Comparison of ENCODE assay signal across 8 cellular contexts in genomic region chr20:47318596-47319516, GRCh38. TPM values are rescaled to one million over a fixed set of nuclear protein-coding genes. Genes with fewer than 3 reads are reported as not detected.
DNase-seq lines count a peak whose midpoint lies in the region; ATAC-seq lines count a peak whose summit lies in the region.

No MANE protein-coding gene starts in this region.

- peak overlapping the region; percentile 13; the same call in 1 of the 2 replicates for H3K27ac ChIP-seq in SJCRH30

- H3K27me3 Mint-ChIP-seq in dendritic cell treated with granulocyte-macrophage colony-stimulating factor and Interleukin-4, amounts not matched to agents 40 ng/mL and 50 ng/mL, for 4 days, result no peaks in the 10 kb centered on the region

- peak overlapping the region; percentile 61 for H3K4me3 Mint-ChIP-seq in dendritic cell treated with granulocyte-macrophage colony-stimulating factor and Interleukin-4, amounts not matched to agents 40 ng/mL and 50 ng/mL, for 4 days

- no peak overlapping the region for H3K4me3 ChIP-seq in SJCRH30

- no peaks in the 10 kb centered on the region for H3K9me3 ChIP-seq in SJCRH30 (replicated peaks)

- no peaks in the 10 kb centered on the region for H3K9me3 Mint-ChIP-seq in dendritic cell treated with granulocyte-macrophage colony-stimulating factor and Interleukin-4, amounts not matched to agents 40 ng/mL and 50 ng/mL, for 4 days

- no peaks in the 10 kb centered on the region for H3K27me3 ChIP-seq in SJCRH30

- H3K36me3 ChIP-seq in SJCRH30, result no peaks in the 10 kb centered on the region

- H3K36me3 Mint-ChIP-seq in dendritic cell treated with granulocyte-macrophage colony-stimulating factor and Interleukin-4, amounts not matched to agents 40 ng/mL and 50 ng/mL, for 4 days (ENCODE audit: low read depth), result peaks cover 21% of the 10 kb centered on the region

- peak; percentile 66 for DNase-seq in SIG-M5 treated with dmso at 0.1 percent for 504 hours (lab: John Stamatoyannopoulos, UW; ENCODE audit: unreplicated experiment)
- DNase-seq in SIG-M5 (lab: John Stamatoyannopoulos, UW), result no peak
- DNase-seq in SJCRH30, result peak; percentile 33 to 38
- DNase-seq in left kidney (ENCODE audit: low read depth, low spot score), result peak; percentile 84
- DNase-seq in stimulated activated CD8-positive, alpha-beta memory T cell treated with anti-CD3 and anti-CD28 coated beads, Interleukin-4, amount 100 ng/mL, for 24 hours (ENCODE audit: low read depth), result peak; percentile 7
- no peak for DNase-seq in T-helper 9 cell

- H3K4me1 Mint-ChIP-seq in dendritic cell treated with granulocyte-macrophage colony-stimulating factor and Interleukin-4, amounts not matched to agents 40 ng/mL and 50 ng/mL, for 4 days (ENCODE audit: low read depth), result peaks cover 81% of the 10 kb centered on the region

- peaks cover 21% of the 10 kb centered on the region for H3K4me1 ChIP-seq in SJCRH30

- ATAC-seq in HG03354 (IDR thresholded peaks at IDR 0.05; ENCODE audit: poor library complexity, severe bottlenecking, unreplicated experiment), result no peak

- intact Hi-C loops in dendritic cell treated with granulocyte-macrophage colony-stimulating factor and Interleukin-4, amounts not matched to agents 40 ng/mL and 50 ng/mL, for 4 days (cut with micrococcal nuclease), result loop anchor here (2.0 kb wide), 1 partner anchor 40 kb away; no protein-coding TSS in a partner anchor

- peak overlapping the region; percentile 97 for H3K27ac Mint-ChIP-seq in dendritic cell treated with granulocyte-macrophage colony-stimulating factor and Interleukin-4, amounts not matched to agents 40 ng/mL and 50 ng/mL, for 4 days

RNA-seq across cellular contexts. Expression of gene ZMYND8, which starts 37.6 kb away (rescaled TPM):
- total RNA-seq in SJCRH30 (2014; rRNA removed; shearing (Covaris generic)), result 45.4 and 45.8 TPM in 2 replicates

Comparison
In these comparisons a context has a peak if more than half of its experiments do, and no peak if none do; other contexts are left out.
1. DNase-seq: peak in SIG-M5 treated with dmso at 0.1 percent for 504 hours (single experiment), SJCRH30 (2 of 2), left kidney (single experiment) and stimulated activated CD8-positive, alpha-beta memory T cell treated with anti-CD3 and anti-CD28 coated beads, Interleukin-4, amount 100 ng/mL, for 24 hours (single experiment); none in SIG-M5 (single experiment) and T-helper 9 cell (single experiment).